In genomic region chr13:42075517-42075916, GRCh38 we compare ENCODE assay signal across 1 cellular context.
TF ChIP-seq lines count a peak whose summit lies in the region.

No MANE protein-coding gene starts in this region.

TF ChIP-seq in GM12878, 131 proteins besides CTCF, POLR2A, EP300 and RAD21 (continued from another document):
- TF ChIP-seq, protein P1, sequence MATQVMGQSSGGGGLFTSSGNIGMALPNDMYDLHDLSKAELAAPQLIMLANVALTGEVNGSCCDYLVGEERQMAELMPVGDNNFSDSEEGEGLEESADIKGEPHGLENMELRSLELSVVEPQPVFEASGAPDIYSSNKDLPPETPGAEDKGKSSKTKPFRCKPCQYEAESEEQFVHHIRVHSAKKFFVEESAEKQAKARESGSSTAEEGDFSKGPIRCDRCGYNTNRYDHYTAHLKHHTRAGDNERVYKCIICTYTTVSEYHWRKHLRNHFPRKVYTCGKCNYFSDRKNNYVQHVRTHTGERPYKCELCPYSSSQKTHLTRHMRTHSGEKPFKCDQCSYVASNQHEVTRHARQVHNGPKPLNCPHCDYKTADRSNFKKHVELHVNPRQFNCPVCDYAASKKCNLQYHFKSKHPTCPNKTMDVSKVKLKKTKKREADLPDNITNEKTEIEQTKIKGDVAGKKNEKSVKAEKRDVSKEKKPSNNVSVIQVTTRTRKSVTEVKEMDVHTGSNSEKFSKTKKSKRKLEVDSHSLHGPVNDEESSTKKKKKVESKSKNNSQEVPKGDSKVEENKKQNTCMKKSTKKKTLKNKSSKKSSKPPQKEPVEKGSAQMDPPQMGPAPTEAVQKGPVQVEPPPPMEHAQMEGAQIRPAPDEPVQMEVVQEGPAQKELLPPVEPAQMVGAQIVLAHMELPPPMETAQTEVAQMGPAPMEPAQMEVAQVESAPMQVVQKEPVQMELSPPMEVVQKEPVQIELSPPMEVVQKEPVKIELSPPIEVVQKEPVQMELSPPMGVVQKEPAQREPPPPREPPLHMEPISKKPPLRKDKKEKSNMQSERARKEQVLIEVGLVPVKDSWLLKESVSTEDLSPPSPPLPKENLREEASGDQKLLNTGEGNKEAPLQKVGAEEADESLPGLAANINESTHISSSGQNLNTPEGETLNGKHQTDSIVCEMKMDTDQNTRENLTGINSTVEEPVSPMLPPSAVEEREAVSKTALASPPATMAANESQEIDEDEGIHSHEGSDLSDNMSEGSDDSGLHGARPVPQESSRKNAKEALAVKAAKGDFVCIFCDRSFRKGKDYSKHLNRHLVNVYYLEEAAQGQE (IDR thresholded peaks at IDR 0.05; ENCODE audit: low read depth, low read length) = no peak
- TF ChIP-seq, protein P2, sequence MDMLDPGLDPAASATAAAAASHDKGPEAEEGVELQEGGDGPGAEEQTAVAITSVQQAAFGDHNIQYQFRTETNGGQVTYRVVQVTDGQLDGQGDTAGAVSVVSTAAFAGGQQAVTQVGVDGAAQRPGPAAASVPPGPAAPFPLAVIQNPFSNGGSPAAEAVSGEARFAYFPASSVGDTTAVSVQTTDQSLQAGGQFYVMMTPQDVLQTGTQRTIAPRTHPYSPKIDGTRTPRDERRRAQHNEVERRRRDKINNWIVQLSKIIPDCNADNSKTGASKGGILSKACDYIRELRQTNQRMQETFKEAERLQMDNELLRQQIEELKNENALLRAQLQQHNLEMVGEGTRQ (IDR thresholded peaks at IDR 0.05; ENCODE audit: borderline replicate concordance, low read depth, low read length) = no peak
- TF ChIP-seq RCOR1 (conservative IDR thresholded peaks at IDR 0.05; ENCODE audit: low read depth, low read length) (no peak), HDAC6 (IDR thresholded peaks at IDR 0.05; ENCODE audit: unreplicated experiment) (no peak), PKNOX1 (IDR thresholded peaks at IDR 0.05) (peak; percentile 49; the same call in 1 of the 2 replicates), SMAD5 (IDR thresholded peaks at IDR 0.05; ENCODE audit: low read depth) (no peak), SMC3 (IDR thresholded peaks at IDR 0.05; ENCODE audit: borderline replicate concordance, low read length) (no peak), CEBPB (IDR thresholded peaks at IDR 0.05; ENCODE audit: borderline replicate concordance in 1 of 2, low read depth in 2 of 2, low read length in 2 of 2) (no peak), PBX3 (IDR thresholded peaks at IDR 0.05; ENCODE audit: insufficient replicate concordance, low read depth, low read length) (peak; percentile 23), TBL1XR1 (IDR thresholded peaks at IDR 0.05; ENCODE audit: low read depth, low read length) (no peak), SUZ12 (IDR thresholded peaks at IDR 0.05; ENCODE audit: unreplicated experiment) (no peak), STAT1 (conservative IDR thresholded peaks at IDR 0.05) (no peak)
- TF ChIP-seq, protein P3, sequence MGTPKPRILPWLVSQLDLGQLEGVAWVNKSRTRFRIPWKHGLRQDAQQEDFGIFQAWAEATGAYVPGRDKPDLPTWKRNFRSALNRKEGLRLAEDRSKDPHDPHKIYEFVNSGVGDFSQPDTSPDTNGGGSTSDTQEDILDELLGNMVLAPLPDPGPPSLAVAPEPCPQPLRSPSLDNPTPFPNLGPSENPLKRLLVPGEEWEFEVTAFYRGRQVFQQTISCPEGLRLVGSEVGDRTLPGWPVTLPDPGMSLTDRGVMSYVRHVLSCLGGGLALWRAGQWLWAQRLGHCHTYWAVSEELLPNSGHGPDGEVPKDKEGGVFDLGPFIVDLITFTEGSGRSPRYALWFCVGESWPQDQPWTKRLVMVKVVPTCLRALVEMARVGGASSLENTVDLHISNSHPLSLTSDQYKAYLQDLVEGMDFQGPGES (IDR thresholded peaks at IDR 0.05) = no peak
